ENCODE assay signal across 1 cellular context in genomic region chr2:33275689-33276444, GRCh38.
A peak's percentile ranks its signal among the peaks of the same experiment; 100 is the strongest.
TF ChIP-seq lines count a peak whose summit lies in the region.

No MANE protein-coding gene starts in this region.

TF ChIP-seq in HepG2, 621 proteins besides CTCF, POLR2A, EP300 and RAD21 (continued from another document and continues in another):
- TF ChIP-seq, protein P1, sequence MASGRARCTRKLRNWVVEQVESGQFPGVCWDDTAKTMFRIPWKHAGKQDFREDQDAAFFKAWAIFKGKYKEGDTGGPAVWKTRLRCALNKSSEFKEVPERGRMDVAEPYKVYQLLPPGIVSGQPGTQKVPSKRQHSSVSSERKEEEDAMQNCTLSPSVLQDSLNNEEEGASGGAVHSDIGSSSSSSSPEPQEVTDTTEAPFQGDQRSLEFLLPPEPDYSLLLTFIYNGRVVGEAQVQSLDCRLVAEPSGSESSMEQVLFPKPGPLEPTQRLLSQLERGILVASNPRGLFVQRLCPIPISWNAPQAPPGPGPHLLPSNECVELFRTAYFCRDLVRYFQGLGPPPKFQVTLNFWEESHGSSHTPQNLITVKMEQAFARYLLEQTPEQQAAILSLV (CRISPR knock-in tag; IDR thresholded peaks at IDR 0.05; ENCODE audit: borderline replicate concordance), result no peak; the same call in 1 of the 2 replicates
- TF ChIP-seq BRCA1 (CRISPR knock-in tag; IDR thresholded peaks at IDR 0.05) (no peak), ZNF788 (CRISPR knock-in tag; IDR thresholded peaks at IDR 0.05; ENCODE audit: borderline replicate concordance) (0 out of 2 replicates have a peak, but pooled peaks have one; percentile 15), HMGXB3 (CRISPR knock-in tag; IDR thresholded peaks at IDR 0.05; ENCODE audit: borderline replicate concordance) (no peak), ZMYM4 (CRISPR knock-in tag; IDR thresholded peaks at IDR 0.05) (no peak), ZNF343 (CRISPR knock-in tag; IDR thresholded peaks at IDR 0.05) (no peak), SRSF9 (IDR thresholded peaks at IDR 0.05; ENCODE audit: borderline replicate concordance, insufficient read depth, low read depth, low read length, poor library complexity, severe bottlenecking) (no peak), SMC3 (IDR thresholded peaks at IDR 0.05; ENCODE audit: low read length) (no peak), ZNF256 (CRISPR knock-in tag; conservative IDR thresholded peaks at IDR 0.05) (no peak), NFYB (CRISPR knock-in tag; IDR thresholded peaks at IDR 0.05) (no peak), JUND (CRISPR knock-in tag; IDR thresholded peaks at IDR 0.05) (peak; percentile 84), ZNF660 (CRISPR knock-in tag; IDR thresholded peaks at IDR 0.05; ENCODE audit: borderline replicate concordance, low read depth) (no peak), TMF1 (CRISPR knock-in tag; IDR thresholded peaks at IDR 0.05; ENCODE audit: low read depth) (no peak), ZSCAN31 (CRISPR knock-in tag; IDR thresholded peaks at IDR 0.05; ENCODE audit: low read depth) (no peak), ZNF549 (CRISPR knock-in tag; IDR thresholded peaks at IDR 0.05) (no peak), CERS6 (CRISPR knock-in tag; IDR thresholded peaks at IDR 0.05) (no peak), ZFX (CRISPR knock-in tag; IDR thresholded peaks at IDR 0.05; ENCODE audit: low read depth) (no peak), JUNB (CRISPR knock-in tag; IDR thresholded peaks at IDR 0.05; ENCODE audit: borderline replicate concordance) (peak; percentile 53; the same call in 1 of the 2 replicates), ZNF605 (CRISPR knock-in tag; IDR thresholded peaks at IDR 0.05) (no peak), HOXD1 (CRISPR knock-in tag; IDR thresholded peaks at IDR 0.05) (no peak), ZNF33A (CRISPR knock-in tag; IDR thresholded peaks at IDR 0.05; ENCODE audit: borderline replicate concordance) (no peak), TGIF2 (CRISPR knock-in tag; IDR thresholded peaks at IDR 0.05) (no peak), ZBTB39 (CRISPR knock-in tag; IDR thresholded peaks at IDR 0.05) (no peak), SMAD1 (CRISPR knock-in tag; IDR thresholded peaks at IDR 0.05; ENCODE audit: borderline replicate concordance, low read depth) (no peak), GPBP1L1 (CRISPR knock-in tag; IDR thresholded peaks at IDR 0.05) (no peak), ZNF570 (CRISPR knock-in tag; IDR thresholded peaks at IDR 0.05; ENCODE audit: borderline replicate concordance) (no peak), NCOA1 (CRISPR knock-in tag; IDR thresholded peaks at IDR 0.05) (no peak), NFE2 (CRISPR knock-in tag; IDR thresholded peaks at IDR 0.05) (no peak), ZMAT3 (CRISPR knock-in tag; conservative IDR thresholded peaks at IDR 0.05) (no peak), ZFP36L2 (CRISPR knock-in tag; IDR thresholded peaks at IDR 0.05) (no peak), ZNF207 (IDR thresholded peaks at IDR 0.05; ENCODE audit: borderline replicate concordance) (no peak), ZNF44 (CRISPR knock-in tag; IDR thresholded peaks at IDR 0.05) (no peak), ZNF317 (CRISPR knock-in tag; IDR thresholded peaks at IDR 0.05) (no peak), ETV5 (CRISPR knock-in tag; IDR thresholded peaks at IDR 0.05; ENCODE audit: borderline replicate concordance) (peak; percentile 96), BORCS8-MEF2B (CRISPR knock-in tag; IDR thresholded peaks at IDR 0.05) (no peak), SRY (CRISPR knock-in tag; IDR thresholded peaks at IDR 0.05) (no peak), PLSCR1 (CRISPR knock-in tag; IDR thresholded peaks at IDR 0.05; ENCODE audit: borderline replicate concordance) (no peak), PLRG1 (conservative IDR thresholded peaks at IDR 0.05) (no peak), HNF1B (CRISPR knock-in tag; IDR thresholded peaks at IDR 0.05) (0 out of 2 replicates have a peak, but pooled peaks have one; percentile 33), ZNF850 (CRISPR knock-in tag; conservative IDR thresholded peaks at IDR 0.05) (no peak), ZSCAN9 (CRISPR knock-in tag; IDR thresholded peaks at IDR 0.05; ENCODE audit: borderline replicate concordance) (no peak), GFI1 (CRISPR knock-in tag; IDR thresholded peaks at IDR 0.05; ENCODE audit: borderline replicate concordance) (no peak), KAT8 (CRISPR knock-in tag; IDR thresholded peaks at IDR 0.05) (0 out of 2 replicates have a peak, but pooled peaks have one; percentile 44), GATAD2A (CRISPR knock-in tag; IDR thresholded peaks at IDR 0.05) (peak; percentile 65), AHR (CRISPR knock-in tag; IDR thresholded peaks at IDR 0.05) (no peak), SALL1 (CRISPR knock-in tag; IDR thresholded peaks at IDR 0.05) (peak; percentile 78), MTF2 (CRISPR knock-in tag; IDR thresholded peaks at IDR 0.05; ENCODE audit: borderline replicate concordance) (no peak), ZNF577 (CRISPR knock-in tag; IDR thresholded peaks at IDR 0.05; ENCODE audit: borderline replicate concordance, low read depth) (no peak), NBN (conservative IDR thresholded peaks at IDR 0.05) (no peak), ZKSCAN1 (IDR thresholded peaks at IDR 0.05; ENCODE audit: low read length) (no peak)
- TF ChIP-seq, protein P2, sequence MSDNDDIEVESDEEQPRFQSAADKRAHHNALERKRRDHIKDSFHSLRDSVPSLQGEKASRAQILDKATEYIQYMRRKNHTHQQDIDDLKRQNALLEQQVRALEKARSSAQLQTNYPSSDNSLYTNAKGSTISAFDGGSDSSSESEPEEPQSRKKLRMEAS (IDR thresholded peaks at IDR 0.05), result peak; percentile 50; the same call in 1 of the 2 replicates
- TF ChIP-seq, protein P3, sequence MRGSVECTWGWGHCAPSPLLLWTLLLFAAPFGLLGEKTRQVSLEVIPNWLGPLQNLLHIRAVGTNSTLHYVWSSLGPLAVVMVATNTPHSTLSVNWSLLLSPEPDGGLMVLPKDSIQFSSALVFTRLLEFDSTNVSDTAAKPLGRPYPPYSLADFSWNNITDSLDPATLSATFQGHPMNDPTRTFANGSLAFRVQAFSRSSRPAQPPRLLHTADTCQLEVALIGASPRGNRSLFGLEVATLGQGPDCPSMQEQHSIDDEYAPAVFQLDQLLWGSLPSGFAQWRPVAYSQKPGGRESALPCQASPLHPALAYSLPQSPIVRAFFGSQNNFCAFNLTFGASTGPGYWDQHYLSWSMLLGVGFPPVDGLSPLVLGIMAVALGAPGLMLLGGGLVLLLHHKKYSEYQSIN (CRISPR knock-in tag; IDR thresholded peaks at IDR 0.05; ENCODE audit: borderline replicate concordance), result no peak
- TF ChIP-seq, protein P4, sequence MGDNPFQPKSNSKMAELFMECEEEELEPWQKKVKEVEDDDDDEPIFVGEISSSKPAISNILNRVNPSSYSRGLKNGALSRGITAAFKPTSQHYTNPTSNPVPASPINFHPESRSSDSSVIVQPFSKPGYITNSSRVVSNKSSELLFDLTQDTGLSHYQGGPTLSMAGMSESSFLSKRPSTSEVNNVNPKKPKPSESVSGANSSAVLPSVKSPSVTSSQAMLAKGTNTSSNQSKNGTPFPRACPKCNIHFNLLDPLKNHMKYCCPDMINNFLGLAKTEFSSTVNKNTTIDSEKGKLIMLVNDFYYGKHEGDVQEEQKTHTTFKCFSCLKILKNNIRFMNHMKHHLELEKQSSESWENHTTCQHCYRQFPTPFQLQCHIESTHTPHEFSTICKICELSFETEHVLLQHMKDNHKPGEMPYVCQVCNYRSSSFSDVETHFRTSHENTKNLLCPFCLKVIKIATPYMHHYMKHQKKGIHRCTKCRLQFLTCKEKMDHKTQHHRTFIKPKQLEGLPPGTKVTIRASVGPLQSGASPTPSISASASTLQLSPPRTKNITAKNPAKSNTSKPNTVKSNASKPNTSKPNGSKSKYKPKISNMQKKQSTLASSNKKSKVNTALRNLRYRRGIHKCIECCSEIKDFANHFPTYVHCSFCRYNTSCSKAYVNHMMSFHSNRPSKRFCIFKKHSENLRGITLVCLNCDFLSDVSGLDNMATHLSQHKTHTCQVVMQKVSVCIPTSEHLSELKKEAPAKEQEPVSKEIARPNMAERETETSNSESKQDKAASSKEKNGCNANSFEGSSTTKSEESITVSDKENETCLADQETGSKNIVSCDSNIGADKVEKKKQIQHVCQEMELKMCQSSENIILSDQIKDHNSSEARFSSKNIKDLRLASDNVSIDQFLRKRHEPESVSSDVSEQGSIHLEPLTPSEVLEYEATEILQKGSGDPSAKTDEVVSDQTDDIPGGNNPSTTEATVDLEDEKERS (CRISPR knock-in tag; IDR thresholded peaks at IDR 0.05), result no peak
